22 cellular contexts compared by ENCODE assay signal in genomic region chr14:44370727-44371126, GRCh38.
DNase-seq lines count a peak whose midpoint lies in the region; ATAC-seq and TF ChIP-seq lines count a peak whose summit lies in the region.
"Had no signal": no experiment of that assay in that cellular context is flagged by ENCODE, and none has a peak within 500 bp of the region (broad histone marks: within the 10 kb centered on the region; RNA-seq: fewer than 3 reads in every experiment).

No MANE protein-coding gene starts in this region.

- H3K27me3 Mint-ChIP-seq in mesothelial cell of epicardium (ENCODE audit: low read depth), result no peaks in the 10 kb centered on the region
- H3K27me3 Mint-ChIP-seq: CD4-positive, alpha-beta memory T cell had no signal

- peaks cover 52% of the 10 kb centered on the region for H3K4me1 Mint-ChIP-seq in mesothelial cell of epicardium
- H3K4me1 Mint-ChIP-seq: CD4-positive, alpha-beta memory T cell; GM23338; H9 had no signal

- ATAC-seq in PC-3, result no peak
- ATAC-seq: GM23338, Panc1 had no signal

- TF ChIP-seq RAD21 in Ishikawa (IDR thresholded peaks at IDR 0.05; ENCODE audit: low read depth), result no peak

- H4K20me1 ChIP-seq in PC-3 (ENCODE audit: low read length), result no peaks in the 10 kb centered on the region

- H3K27ac ChIP-seq in PC-3 (ENCODE audit: low read length), result no peak overlapping the region
- H3K27ac ChIP-seq: KMS-11, RWPE1 had no signal

- no peak overlapping the region for H3K9ac ChIP-seq in PC-3 (ENCODE audit: low read length)
- H3K9ac ChIP-seq: KMS-11 had no signal

- intact Hi-C loops in PC-3 (cut with micrococcal nuclease), result loop anchor here (5.0 to 10.0 kb wide), 2 partner anchors 197 to 244 kb away; no protein-coding TSS in a partner anchor

- H3K27ac Mint-ChIP-seq in mesothelial cell of epicardium, result peak overlapping the region; percentile 86
- H3K27ac Mint-ChIP-seq: CD4-positive, alpha-beta memory T cell; GM23338; H9 had no signal

- H3K4me2 ChIP-seq in PC-3 (ENCODE audit: low read length), result no peak overlapping the region; the same call in 1 of the 2 replicates
- H3K4me2 ChIP-seq: GM23338, KMS-11 had no signal

- peaks cover 14% of the 10 kb centered on the region for H3K9me3 Mint-ChIP-seq in mesothelial cell of epicardium

- H3K27me3 ChIP-seq in PC-3 (ENCODE audit: low read length), result no peaks in the 10 kb centered on the region

- H3K9me2 ChIP-seq in PC-3 (replicated peaks; ENCODE audit: low read length), result no peaks in the 10 kb centered on the region

- no peak for TF ChIP-seq CTCF in PC-3 (conservative IDR thresholded peaks at IDR 0.05; ENCODE audit: low read depth, low read length)
- TF ChIP-seq CTCF in mesothelial cell of epicardium (IDR thresholded peaks at IDR 0.05; ENCODE audit: unreplicated experiment), result no peak

- H3K4me1 ChIP-seq in PC-3 (ENCODE audit: insufficient read depth, low read length), result peaks cover 59% of the 10 kb centered on the region
- H3K4me1 ChIP-seq: Caco-2 had no signal

- POLR2A ChIA-PET in PC-3 (lab: Charles Lee; ENCODE audit: unreplicated experiment), result no interaction called here

- no peak overlapping the region for H3K4me3 Mint-ChIP-seq in mesothelial cell of epicardium
- H3K4me3 Mint-ChIP-seq: CD4-positive, alpha-beta memory T cell; GM23338; H9 had no signal

- peaks cover 9% of the 10 kb centered on the region for H3K9me3 ChIP-seq in PC-3 (ENCODE audit: low read length)
- H3K9me3 ChIP-seq: Caco-2 had no signal

- no peaks in the 10 kb centered on the region for H3K79me2 ChIP-seq in PC-3 (ENCODE audit: low read length)

- BruUV-seq in PC-3 (replicated peaks; lab: Mats Ljungman, UMichigan), result no TSS peak

- peaks cover 13% of the 10 kb centered on the region; the same call in 1 of the 2 replicates for H3K36me3 ChIP-seq in PC-3 (ENCODE audit: low read depth, low read length)

- no peak overlapping the region for H3K4me3 ChIP-seq in PC-3 (ENCODE audit: low read length)
- H3K4me3 ChIP-seq: GM23338 had no signal

- no peak overlapping the region for H2AFZ ChIP-seq in PC-3 (ENCODE audit: low read length)
- H2AFZ ChIP-seq: GM23338 had no signal

- H3F3A ChIP-seq in PC-3 (ENCODE audit: low read length, unreplicated experiment), result no peaks in the 10 kb centered on the region

- DNase-seq in NCI-H748 (lab: John Stamatoyannopoulos, UW; ENCODE audit: unreplicated experiment), result peak; percentile 4
- DNase-seq in NCI-H748 treated with DMSO at 0.1 percent for 48 hours (lab: John Stamatoyannopoulos, UW), result no peak
- peak; percentile 8 for DNase-seq in PC-3
- DNase-seq in mesothelial cell of epicardium (ENCODE audit: low spot score in 2 of 2, unreplicated experiment in 2 of 2), result no peak
- no peak for DNase-seq in NCI-H2171 (lab: John Stamatoyannopoulos, UW)
- no peak for DNase-seq in glomerular visceral epithelial cell (ENCODE audit: extremely low spot score)
- DNase-seq: C1 segment of cervical spinal cord; Caco-2; CD4-positive, alpha-beta memory T cell; H9; MM.1S; NCI-H1436; NCI-H1930; NCI-H345; NCI-H510A treated with DMSO at 0.1 percent for 48 hours; NCI-H82; SHP77 treated with DMSO at 0.1 percent for 48 hours had no signal

- H3K36me3 Mint-ChIP-seq in mesothelial cell of epicardium, result peaks cover 14% of the 10 kb centered on the region
- H3K36me3 Mint-ChIP-seq: CD4-positive, alpha-beta memory T cell had no signal

- TF ChIP-seq EP300 in Ishikawa (IDR thresholded peaks at IDR 0.05; ENCODE audit: borderline replicate concordance), result no peak

- CTCF ChIA-PET in PC-3 (lab: Charles Lee), result no interaction called here

TF ChIP-seq in Ishikawa, 13 proteins besides CTCF, POLR2A, EP300 and RAD21:
- TF ChIP-seq NFIC (IDR thresholded peaks at IDR 0.05) (peak; percentile 77), YY1 (IDR thresholded peaks at IDR 0.05; ENCODE audit: low read depth) (no peak)

Comparison
In these comparisons a context has a peak if more than half of its experiments do, and no peak if none do; other contexts are left out.
1. DNase-seq: peak in NCI-H748 (single experiment) and PC-3 (single experiment); none in NCI-H748 treated with DMSO at 0.1 percent for 48 hours (single experiment), mesothelial cell of epicardium (0 of 2), NCI-H2171 (single experiment) and glomerular visceral epithelial cell (single experiment).